ENCODE assay signal across 1 cellular context in the genomic region with DNA sequence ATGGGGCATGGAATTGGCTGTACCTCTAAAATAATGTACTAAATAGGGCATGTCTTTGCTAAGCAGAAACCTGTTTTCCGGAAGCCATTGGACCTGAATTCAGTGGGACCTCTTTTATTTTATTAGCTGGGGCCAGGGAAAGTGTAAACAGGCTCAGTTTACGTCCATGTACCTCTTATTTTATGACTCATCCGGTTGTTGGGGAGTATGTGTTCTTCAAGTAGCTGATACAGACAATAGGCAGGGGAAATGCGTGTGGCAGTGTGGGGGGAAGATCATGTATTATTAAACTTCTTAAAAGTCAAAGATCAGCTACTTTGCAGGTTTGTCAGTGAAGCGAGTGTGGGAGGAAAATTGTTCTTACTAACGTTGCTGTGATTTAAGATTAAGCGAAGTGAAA.
TF ChIP-seq lines count a peak whose summit lies in the region.

No MANE protein-coding gene starts in this region.

TF ChIP-seq in GM23338, 12 proteins besides CTCF, POLR2A, EP300 and RAD21 (continued from another document):
- TF ChIP-seq REST (IDR thresholded peaks at IDR 0.05; ENCODE audit: unreplicated experiment): no peak
- TF ChIP-seq ZNF114 (CRISPR knock-in tag; IDR thresholded peaks at IDR 0.05): no peak
- TF ChIP-seq NANOG (IDR thresholded peaks at IDR 0.05; ENCODE audit: borderline replicate concordance): no peak
